In genomic region chr1:36207339-36207738, GRCh38 we compare ENCODE assay signal across 11 cellular contexts. TPM values are rescaled to one million over a fixed set of nuclear protein-coding genes. Genes with fewer than 3 reads are reported as not detected.
DNase-seq lines count a peak whose midpoint lies in the region; ATAC-seq and TF ChIP-seq lines count a peak whose summit lies in the region.
"Had no signal": no experiment of that assay in that cellular context is flagged by ENCODE, and none has a peak within 500 bp of the region (broad histone marks: within the 10 kb centered on the region; RNA-seq: fewer than 3 reads in every experiment).

No MANE protein-coding gene starts in this region.

- no peak for TF ChIP-seq CTCF in SK-N-SH (IDR thresholded peaks at IDR 0.05)
- no peak for TF ChIP-seq CTCF in natural killer cell (IDR thresholded peaks at IDR 0.05)

- no peak overlapping the region for H3K4me2 ChIP-seq in SK-N-SH

- in situ Hi-C loops in G401 (cut with HindIII; ENCODE audit: low sequenced_read_pairs): no loop called here

- H3K79me2 ChIP-seq in SK-N-SH (ENCODE audit: insufficient read depth): no peaks in the 10 kb centered on the region

- H3K9ac ChIP-seq in SK-N-SH: no peak overlapping the region

- CTCF ChIA-PET in SK-N-SH (lab: Yijun Ruan, JAX): interaction anchor here (1.2 kb wide), 1 partner anchor 57 kb away, joined by 3 read pairs; no protein-coding TSS in a partner anchor

- H3F3A ChIP-seq in SK-N-SH (replicated peaks; ENCODE audit: insufficient read depth): no peaks in the 10 kb centered on the region

- H3K27me3 ChIP-seq in SK-N-SH (ENCODE audit: insufficient read depth): no peaks in the 10 kb centered on the region
- H3K27me3 ChIP-seq: ovary had no signal

- DNase-seq in G401 (ENCODE audit: low spot score): peak; percentile 25
- DNase-seq in RPMI7951 (ENCODE audit: low read depth): peak; percentile 8
- DNase-seq in globus pallidus (ENCODE audit: low spot score): peak; percentile 33
- DNase-seq in putamen (ENCODE audit: low spot score): peak; percentile 34
- DNase-seq in SK-N-SH: no peak
- no peak for DNase-seq in natural killer cell
- no peak for DNase-seq in T-helper 2 cell treated with Interferon-gamma antibody and Interleukin-4, amounts not matched to agents 5 μg/mL and 100 μg/mL, for 36 hours (ENCODE audit: low spot score)
- DNase-seq: activated CD4-positive, CD25-positive, alpha-beta regulatory T cell treated with anti-CD3 and anti-CD28 coated beads, Interleukin-2, amount 50 U/mL, for 72 hours; NCI-H345 had no signal

- no peaks in the 10 kb centered on the region for H3K36me3 Mint-ChIP-seq in natural killer cell
- H3K36me3 Mint-ChIP-seq in T-helper 2 cell treated with Interferon-gamma antibody and Interleukin-4, amounts not matched to agents 5 μg/mL and 100 μg/mL, for 36 hours (ENCODE audit: low read depth): no peaks in the 10 kb centered on the region

- ATAC-seq in natural killer cell (no peak), GM19035 (IDR thresholded peaks at IDR 0.05; ENCODE audit: unreplicated experiment) (no peak)

- no peak overlapping the region for H3K4me3 Mint-ChIP-seq in natural killer cell
- no peak overlapping the region for H3K4me3 Mint-ChIP-seq in T-helper 2 cell treated with Interferon-gamma antibody and Interleukin-4, amounts not matched to agents 5 μg/mL and 100 μg/mL, for 36 hours

- no peak overlapping the region for H2AFZ ChIP-seq in SK-N-SH (ENCODE audit: low read depth)

- H3K36me3 ChIP-seq in SK-N-SH (replicated peaks in 1 of 2; ENCODE audit: control insufficient read depth in 1 of 2, insufficient read depth in 2 of 2, low read length in 1 of 2): no peaks in the 10 kb centered on the region
- H3K36me3 ChIP-seq: ovary had no signal

- H3K4me1 Mint-ChIP-seq in natural killer cell: no peaks in the 10 kb centered on the region
- H3K4me1 Mint-ChIP-seq in T-helper 2 cell treated with Interferon-gamma antibody and Interleukin-4, amounts not matched to agents 5 μg/mL and 100 μg/mL, for 36 hours (ENCODE audit: low read depth): peaks cover 7% of the 10 kb centered on the region

- H3K27ac ChIP-seq in SK-N-SH (ENCODE audit: low read depth in 2 of 2, low read length in 1 of 2): no peak overlapping the region
- H3K27ac ChIP-seq: ovary had no signal

- no peak for TF ChIP-seq EP300 in SK-N-SH (IDR thresholded peaks at IDR 0.05; ENCODE audit: borderline replicate concordance in 1 of 2, low read depth in 1 of 2, low read length in 1 of 2)

- H3K9me3 Mint-ChIP-seq in natural killer cell: no peaks in the 10 kb centered on the region
- no peaks in the 10 kb centered on the region for H3K9me3 Mint-ChIP-seq in T-helper 2 cell treated with Interferon-gamma antibody and Interleukin-4, amounts not matched to agents 5 μg/mL and 100 μg/mL, for 36 hours

- peaks cover 3 to 14% of the 10 kb centered on the region in 2 experiments; a peak in 1 of 4 replicates for H3K4me1 ChIP-seq in SK-N-SH (ENCODE audit: control insufficient read depth in 1 of 2, insufficient read depth in 2 of 2, low read depth in 1 of 2, low read length in 1 of 2)

- POLR2A ChIA-PET in SK-N-SH (lab: Yijun Ruan, JAX): no interaction called here

- 64% methylated on average over 4 of the region's 6 CpGs for WGBS in SK-N-SH (ENCODE audit: low lambda C conversion rate)

- no peak for TF ChIP-seq RAD21 in SK-N-SH (IDR thresholded peaks at IDR 0.05; ENCODE audit: low read length)

- H3K9me2 ChIP-seq in SK-N-SH: no peaks in the 10 kb centered on the region

- H3K9me3 ChIP-seq in SK-N-SH: no peaks in the 10 kb centered on the region
- H3K9me3 ChIP-seq: ovary had no signal

- no peak overlapping the region for H3K4me3 ChIP-seq in SK-N-SH (ENCODE audit: low read depth in 2 of 2, low read length in 1 of 2)
- H3K4me3 ChIP-seq: ovary had no signal

- H3K27ac Mint-ChIP-seq in natural killer cell: no peak overlapping the region
- no peak overlapping the region for H3K27ac Mint-ChIP-seq in T-helper 2 cell treated with Interferon-gamma antibody and Interleukin-4, amounts not matched to agents 5 μg/mL and 100 μg/mL, for 36 hours

- no peaks in the 10 kb centered on the region for H4K20me1 ChIP-seq in SK-N-SH (ENCODE audit: insufficient read depth)

- no peaks in the 10 kb centered on the region for H3K27me3 Mint-ChIP-seq in natural killer cell (ENCODE audit: low read depth in 2 of 2)
- no peaks in the 10 kb centered on the region for H3K27me3 Mint-ChIP-seq in T-helper 2 cell treated with Interferon-gamma antibody and Interleukin-4, amounts not matched to agents 5 μg/mL and 100 μg/mL, for 36 hours (ENCODE audit: low read depth)

- intact Hi-C loops in natural killer cell (cut with micrococcal nuclease): no loop called here

TF ChIP-seq in SK-N-SH, 30 proteins besides CTCF, POLR2A, EP300 and RAD21 (continues in another document):
- no peak for TF ChIP-seq POLR2AphosphoS5 (IDR thresholded peaks at IDR 0.05; ENCODE audit: low read depth, low read length)
- TF ChIP-seq, protein P1, sequence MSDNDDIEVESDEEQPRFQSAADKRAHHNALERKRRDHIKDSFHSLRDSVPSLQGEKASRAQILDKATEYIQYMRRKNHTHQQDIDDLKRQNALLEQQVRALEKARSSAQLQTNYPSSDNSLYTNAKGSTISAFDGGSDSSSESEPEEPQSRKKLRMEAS (IDR thresholded peaks at IDR 0.05; ENCODE audit: low read depth): no peak
- no peak for TF ChIP-seq TEAD4 (IDR thresholded peaks at IDR 0.05; ENCODE audit: borderline replicate concordance, insufficient read depth)
- no peak for TF ChIP-seq MEF2A (IDR thresholded peaks at IDR 0.05; ENCODE audit: borderline replicate concordance, low read depth)
- TF ChIP-seq, protein P2, sequence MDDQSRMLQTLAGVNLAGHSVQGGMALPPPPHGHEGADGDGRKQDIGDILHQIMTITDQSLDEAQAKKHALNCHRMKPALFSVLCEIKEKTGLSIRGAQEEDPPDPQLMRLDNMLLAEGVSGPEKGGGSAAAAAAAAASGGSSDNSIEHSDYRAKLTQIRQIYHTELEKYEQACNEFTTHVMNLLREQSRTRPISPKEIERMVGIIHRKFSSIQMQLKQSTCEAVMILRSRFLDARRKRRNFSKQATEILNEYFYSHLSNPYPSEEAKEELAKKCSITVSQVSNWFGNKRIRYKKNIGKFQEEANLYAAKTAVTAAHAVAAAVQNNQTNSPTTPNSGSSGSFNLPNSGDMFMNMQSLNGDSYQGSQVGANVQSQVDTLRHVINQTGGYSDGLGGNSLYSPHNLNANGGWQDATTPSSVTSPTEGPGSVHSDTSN (IDR thresholded peaks at IDR 0.05): no peak
- TF ChIP-seq FOXM1 (IDR thresholded peaks at IDR 0.05; ENCODE audit: low read depth): no peak
- TF ChIP-seq RXRA (IDR thresholded peaks at IDR 0.05; ENCODE audit: borderline replicate concordance, low read depth): no peak
- no peak for TF ChIP-seq EZH2phosphoT487 (IDR thresholded peaks at IDR 0.05; ENCODE audit: borderline replicate concordance, low read depth)
- no peak for TF ChIP-seq TAF1 (IDR thresholded peaks at IDR 0.05; ENCODE audit: borderline replicate concordance, low read depth, low read length)
- no peak for TF ChIP-seq GABPA (IDR thresholded peaks at IDR 0.05; ENCODE audit: low read depth)
- no peak for TF ChIP-seq ZBTB33 (IDR thresholded peaks at IDR 0.05; ENCODE audit: borderline replicate concordance, low read depth)
- TF ChIP-seq MXI1 (IDR thresholded peaks at IDR 0.05; ENCODE audit: low read depth, low read length): no peak
- TF ChIP-seq YY1 (IDR thresholded peaks at IDR 0.05; ENCODE audit: low read depth): no peak
- no peak for TF ChIP-seq RFX5 (IDR thresholded peaks at IDR 0.05; ENCODE audit: low read length)

RNA-seq across cellular contexts. Expression of gene THRAP3, which starts 16.9 kb away (rescaled TPM):
- total RNA-seq in G401 (2014; rRNA removed; shearing (Covaris generic)): 83.5 and 115 TPM in 2 replicates
- 62.0 and 75.0 TPM in 2 replicates for total RNA-seq in RPMI7951 (2014; rRNA removed; shearing (Covaris generic))
- polyA plus RNA-seq in SK-N-SH (2012; rRNA removed): 33.7 and 46.1 TPM in 2 replicates
- polyA plus RNA-seq in SK-N-SH (2012; cell fraction: cytosol; rRNA removed): 34.8 and 38.8 TPM in 2 replicates
- polyA plus RNA-seq in SK-N-SH (2012; cell fraction: nucleus; rRNA removed): 18.0 and 38.3 TPM in 2 replicates
- 100 to 1,000 TPM in 1 of 3 donors, 10 to 100 TPM in 2; 88.6 to 110 (median 97.4) TPM for total RNA-seq in natural killer cell

RNA-seq across cellular contexts. Expression of gene MAP7D1, which starts 51.4 kb away (rescaled TPM):
- 117 and 127 TPM in 2 replicates for total RNA-seq in G401 (2014; rRNA removed; shearing (Covaris generic))
- total RNA-seq in RPMI7951 (2014; rRNA removed; shearing (Covaris generic)): 82.4 and 107 TPM in 2 replicates
- polyA plus RNA-seq in SK-N-SH (2012; rRNA removed): 40.6 and 69.9 TPM in 2 replicates
- 78.2 and 85.1 TPM in 2 replicates for polyA plus RNA-seq in SK-N-SH (2012; cell fraction: cytosol; rRNA removed)
- polyA plus RNA-seq in SK-N-SH (2012; cell fraction: nucleus; rRNA removed): 137 and 148 TPM in 2 replicates
- 100 to 1,000 TPM; 213 to 232 (median 230) TPM for total RNA-seq in natural killer cell

RNA-seq across cellular contexts. Expression of gene TRAPPC3, which starts 58.1 kb away (rescaled TPM):
- total RNA-seq in G401 (2014; rRNA removed; shearing (Covaris generic)): 168 and 173 TPM in 2 replicates
- 78.2 and 125 TPM in 2 replicates for total RNA-seq in RPMI7951 (2014; rRNA removed; shearing (Covaris generic))
- 149 and 169 TPM in 2 replicates for polyA plus RNA-seq in SK-N-SH (2012; rRNA removed)
- 172 and 173 TPM in 2 replicates for polyA plus RNA-seq in SK-N-SH (2012; cell fraction: cytosol; rRNA removed)
- 83.1 and 92.3 TPM in 2 replicates for polyA plus RNA-seq in SK-N-SH (2012; cell fraction: nucleus; rRNA removed)
- total RNA-seq in natural killer cell: 10 to 100 TPM; 28.0 to 34.7 (median 34.3) TPM

Comparison
In these comparisons a context has a peak if more than half of its experiments do, and no peak if none do; other contexts are left out.
1. DNase-seq: peak in G401 (single experiment), RPMI7951 (single experiment), globus pallidus (single experiment) and putamen (single experiment); none in SK-N-SH (single experiment), natural killer cell (single experiment) and T-helper 2 cell treated with Interferon-gamma antibody and Interleukin-4, amounts not matched to agents 5 μg/mL and 100 μg/mL, for 36 hours (single experiment).